ENCODE assay signal across 11 cellular contexts in the genomic region with DNA sequence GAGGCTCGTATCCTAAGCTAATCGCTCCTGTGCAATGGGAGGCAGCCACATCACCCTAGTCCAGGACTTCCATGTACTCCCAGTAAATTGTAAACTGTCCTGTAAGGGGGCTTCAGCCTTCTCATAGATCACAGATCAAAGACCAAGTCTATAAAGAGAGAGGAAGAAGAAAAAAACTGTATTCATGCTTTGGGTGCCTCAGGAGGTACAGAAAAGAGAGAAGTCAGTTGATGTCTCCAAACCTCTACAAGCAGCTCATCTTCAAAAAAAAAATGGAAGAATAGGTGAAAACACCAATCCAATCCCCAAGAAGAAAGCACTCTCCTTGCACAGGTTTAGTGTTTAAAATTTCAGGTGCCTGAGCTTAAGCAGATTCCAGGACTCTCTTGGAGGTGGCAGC. TPM values are rescaled to one million over a fixed set of nuclear protein-coding genes. Genes with fewer than 3 reads are reported as not detected.
A peak's percentile ranks its signal among the peaks of the same experiment; 100 is the strongest.
DNase-seq lines count a peak whose midpoint lies in the region; ATAC-seq and TF ChIP-seq lines count a peak whose summit lies in the region.
"Had no signal": no experiment of that assay in that cellular context is flagged by ENCODE, and none has a peak within 500 bp of the region (broad histone marks: within the 10 kb centered on the region; RNA-seq: fewer than 3 reads in every experiment).

No MANE protein-coding gene starts in this region.

- H3K36me3 Mint-ChIP-seq in activated CD4-positive, alpha-beta T cell treated with anti-CD3 and anti-CD28 coated beads, Interleukin-2, amount 10 ng/mL, durations not matched to agents 24 days and 14 days (ENCODE audit: low read depth) = peaks cover 23% of the 10 kb centered on the region
- H3K36me3 Mint-ChIP-seq in immature natural killer cell = peaks cover 3 to 5% (median 3%) of the 10 kb centered on the region in 3 donors
- H3K36me3 Mint-ChIP-seq in stimulated activated naive B cell treated with anti-CD40 and anti-IgM and Interleukin-4, amounts not matched to agents 10 μg/mL and 1 μg/mL and 100 μg/mL, for 72 hours = peaks cover 4 to 19% of the 10 kb centered on the region in 2 donors
- H3K36me3 Mint-ChIP-seq: WTC11 had no signal

- CTCF ChIA-PET in OCI-LY7 (lab: Charles Lee; ENCODE audit: unreplicated experiment) = interaction anchor here (1.1 to 1.2 kb wide), 2 partner anchors 17 to 52 kb away, joined by 4 to 7 read pairs; no protein-coding TSS in a partner anchor

- H3K27ac ChIP-seq in OCI-LY7 (ENCODE audit: low read depth, low read length, poor library complexity, severe bottlenecking) = peak overlapping the region; percentile 90
- no peak overlapping the region for H3K27ac ChIP-seq in hepatocyte
- H3K27ac ChIP-seq: parathyroid adenoma had no signal

- H3K27ac Mint-ChIP-seq in activated CD4-positive, alpha-beta T cell treated with anti-CD3 and anti-CD28 coated beads, Interleukin-2, amount 10 ng/mL, durations not matched to agents 24 days and 14 days = peak overlapping the region; percentile 96
- H3K27ac Mint-ChIP-seq in immature natural killer cell = peak overlapping the region; percentile 95 to 100 (median 98)
- peak overlapping the region; percentile 95 for H3K27ac Mint-ChIP-seq in stimulated activated naive B cell treated with anti-CD40 and anti-IgM and Interleukin-4, amounts not matched to agents 10 μg/mL and 1 μg/mL and 100 μg/mL, for 72 hours
- H3K27ac Mint-ChIP-seq: WTC11 had no signal

- ATAC-seq in stimulated activated naive B cell treated with anti-CD40 and anti-IgM and Interleukin-4, amounts not matched to agents 10 μg/mL and 1 μg/mL and 100 μg/mL, for 72 hours (replicated peaks) = no peak
- ATAC-seq in Right ventricle myocardium superior (ENCODE audit: poor library complexity) (no peak), HG03097 (IDR thresholded peaks at IDR 0.05; ENCODE audit: low FRiP score, unreplicated experiment) (no peak)
- ATAC-seq: WTC11 had no signal

- no peaks in the 10 kb centered on the region for H3K9me3 Mint-ChIP-seq in activated CD4-positive, alpha-beta T cell treated with anti-CD3 and anti-CD28 coated beads, Interleukin-2, amount 10 ng/mL, durations not matched to agents 24 days and 14 days
- H3K9me3 Mint-ChIP-seq in immature natural killer cell = no peaks in the 10 kb centered on the region
- no peaks in the 10 kb centered on the region for H3K9me3 Mint-ChIP-seq in stimulated activated naive B cell treated with anti-CD40 and anti-IgM and Interleukin-4, amounts not matched to agents 10 μg/mL and 1 μg/mL and 100 μg/mL, for 72 hours
- H3K9me3 Mint-ChIP-seq: WTC11 had no signal

- WGBS in hepatocyte (ENCODE audit: low lambda C conversion rate, missing lambda C conversion rate) = 49% methylated on average over 2 of the region's 2 CpGs

- no TSS peak for BruUV-seq in OCI-LY7 (replicated peaks; lab: Mats Ljungman, UMichigan)

- no peak for DNase-seq in activated CD4-positive, alpha-beta T cell treated with anti-CD3 and anti-CD28 coated beads, Interleukin-2, amount 10 ng/mL, durations not matched to agents 24 days and 14 days
- no peak for DNase-seq in activated CD4-positive, alpha-beta T cell treated with anti-CD3 and anti-CD28 coated beads, Interleukin-2, amount 50 U/mL, for 4 hours
- DNase-seq in OCI-LY7 (ENCODE audit: low spot score) (peak; percentile 45), immature natural killer cell (no peak), Right ventricle myocardium superior (no peak), hepatocyte (ENCODE audit: low spot score) (no peak)
- DNase-seq in stimulated activated naive B cell treated with anti-CD40 and anti-IgM and Interleukin-4, amounts not matched to agents 10 μg/mL and 1 μg/mL and 100 μg/mL, for 72 hours = no peak
- DNase-seq: stimulated activated CD4-positive, alpha-beta T cell treated with anti-CD3 and anti-CD28 coated beads, Interleukin-4, amount 100 ng/mL, for 24 hours had no signal

- H3K4me1 ChIP-seq in OCI-LY7 (ENCODE audit: insufficient read depth, low read length, poor library complexity, severe bottlenecking) (peaks cover 69% of the 10 kb centered on the region), hepatocyte (ENCODE audit: insufficient read depth) (peaks cover 5% of the 10 kb centered on the region)
- H3K4me1 ChIP-seq: parathyroid adenoma had no signal

- peak overlapping the region; percentile 81 for H3K4me2 ChIP-seq in OCI-LY7 (ENCODE audit: low read length)
- no peak overlapping the region for H3K4me2 ChIP-seq in hepatocyte

- H4K20me1 ChIP-seq in OCI-LY7 (ENCODE audit: insufficient read depth, low read length) (no peaks in the 10 kb centered on the region), hepatocyte (ENCODE audit: insufficient read depth, poor library complexity, severe bottlenecking) (no peaks in the 10 kb centered on the region)

- intact Hi-C loops in activated CD4-positive, alpha-beta T cell treated with anti-CD3 and anti-CD28 coated beads, Interleukin-2, amount 10 ng/mL, durations not matched to agents 24 days and 14 days (cut with micrococcal nuclease) = loop anchor here (5.0 kb wide), 1 partner anchor 329 kb away; a partner anchor contains a TSS
- intact Hi-C loops in OCI-LY7 (cut with micrococcal nuclease; ENCODE audit: unreplicated experiment) = loop anchor here (1.0 kb wide), 1 partner anchor 53 kb away; no protein-coding TSS in a partner anchor
- intact Hi-C loops in Right ventricle myocardium superior (cut with DNase I) = no loop called here

- H3K79me2 ChIP-seq in OCI-LY7 (ENCODE audit: insufficient read depth, low read depth, low read length) = peaks cover 81% of the 10 kb centered on the region; the same call in 1 of the 2 replicates
- no peaks in the 10 kb centered on the region for H3K79me2 ChIP-seq in hepatocyte
- H3K79me2 ChIP-seq: parathyroid adenoma had no signal

- H3K9me3 ChIP-seq in OCI-LY7 (ENCODE audit: low read length) (no peaks in the 10 kb centered on the region), hepatocyte (ENCODE audit: low read depth) (no peaks in the 10 kb centered on the region)

- H3K36me3 ChIP-seq in OCI-LY7 (ENCODE audit: insufficient read depth, low read length) (no peaks in the 10 kb centered on the region), hepatocyte (replicated peaks; ENCODE audit: insufficient read depth, low read depth) (no peaks in the 10 kb centered on the region)

- H3K27me3 ChIP-seq in hepatocyte = no peaks in the 10 kb centered on the region

- no peaks in the 10 kb centered on the region for H3K27me3 Mint-ChIP-seq in activated CD4-positive, alpha-beta T cell treated with anti-CD3 and anti-CD28 coated beads, Interleukin-2, amount 10 ng/mL, durations not matched to agents 24 days and 14 days
- peaks cover 3 to 6% (median 6%) of the 10 kb centered on the region in 3 donors for H3K27me3 Mint-ChIP-seq in immature natural killer cell (ENCODE audit: low read depth in 3 of 3)
- no peaks in the 10 kb centered on the region for H3K27me3 Mint-ChIP-seq in stimulated activated naive B cell treated with anti-CD40 and anti-IgM and Interleukin-4, amounts not matched to agents 10 μg/mL and 1 μg/mL and 100 μg/mL, for 72 hours

- H3K4me3 Mint-ChIP-seq in activated CD4-positive, alpha-beta T cell treated with anti-CD3 and anti-CD28 coated beads, Interleukin-2, amount 10 ng/mL, durations not matched to agents 24 days and 14 days = peak overlapping the region; percentile 81
- H3K4me3 Mint-ChIP-seq in immature natural killer cell = peak overlapping the region; percentile 78 to 85 (median 81)
- peak overlapping the region; percentile 79 to 83 for H3K4me3 Mint-ChIP-seq in stimulated activated naive B cell treated with anti-CD40 and anti-IgM and Interleukin-4, amounts not matched to agents 10 μg/mL and 1 μg/mL and 100 μg/mL, for 72 hours
- H3K4me3 Mint-ChIP-seq: WTC11 had no signal

- peak overlapping the region; percentile 60 for H3K4me3 ChIP-seq in OCI-LY7 (ENCODE audit: low read depth, low read length, poor library complexity, severe bottlenecking)
- H3K4me3 ChIP-seq in hepatocyte = no peak overlapping the region

- H3K9me2 ChIP-seq in OCI-LY7 (ENCODE audit: insufficient read depth, low read length) (no peaks in the 10 kb centered on the region), hepatocyte (replicated peaks; ENCODE audit: insufficient read depth) (no peaks in the 10 kb centered on the region)

- H3K4me1 Mint-ChIP-seq in activated CD4-positive, alpha-beta T cell treated with anti-CD3 and anti-CD28 coated beads, Interleukin-2, amount 10 ng/mL, durations not matched to agents 24 days and 14 days = peaks cover 57% of the 10 kb centered on the region
- peaks cover 80 to 88% of the 10 kb centered on the region in 2 donors for H3K4me1 Mint-ChIP-seq in immature natural killer cell
- H3K4me1 Mint-ChIP-seq in stimulated activated naive B cell treated with anti-CD40 and anti-IgM and Interleukin-4, amounts not matched to agents 10 μg/mL and 1 μg/mL and 100 μg/mL, for 72 hours = peaks cover 51 to 65% of the 10 kb centered on the region in 2 donors

- POLR2A ChIA-PET in OCI-LY7 (lab: Charles Lee) = interaction anchor here (0.6 to 3.3 kb wide), 30 partner anchors 8 to 174 kb away, joined by 3 to 22 read pairs (median 5); no protein-coding TSS in a partner anchor

- H2AFZ ChIP-seq in OCI-LY7 (ENCODE audit: low read length) = peak overlapping the region; percentile 49; the same call in 1 of the 2 replicates
- no peak overlapping the region for H2AFZ ChIP-seq in hepatocyte
- H2AFZ ChIP-seq: parathyroid adenoma had no signal

- TF ChIP-seq CTCF in OCI-LY7 (conservative IDR thresholded peaks at IDR 0.05; ENCODE audit: low read length) (no peak), hepatocyte (IDR thresholded peaks at IDR 0.05; ENCODE audit: poor library complexity) (no peak)

RNA-seq across cellular contexts. Expression of a gene that starts 53.8 kb away (rescaled TPM):
- total RNA-seq in activated CD4-positive, alpha-beta T cell treated with anti-CD3 and anti-CD28 coated beads, Interleukin-2, amount 10 ng/mL, durations not matched to agents 24 days and 14 days = 130 and 147 TPM in 2 replicates
- total RNA-seq in OCI-LY7 (2014; rRNA removed; shearing (Covaris generic)) = 70.3 and 73.7 TPM in 2 replicates
- total RNA-seq in OCI-LY7 (2022) (69.4 and 86.6 TPM in 2 replicates), Right ventricle myocardium superior (7.4 TPM), hepatocyte (5.9 and 7.5 TPM in 2 replicates)
- polyA plus RNA-seq in immature natural killer cell (100 to 1,000 TPM in 1 of 3 donors, 10 to 100 TPM in 2; 58.0 to 125 (median 65.6) TPM), hepatocyte (1.7 and 9.1 TPM in 2 replicates)
